In genomic region chr13:23979361-23980159, GRCh38 we compare ENCODE assay signal across 8 cellular contexts.
A peak's percentile ranks its signal among the peaks of the same experiment; 100 is the strongest.
DNase-seq lines count a peak whose midpoint lies in the region; ATAC-seq and TF ChIP-seq lines count a peak whose summit lies in the region.

No MANE protein-coding gene starts in this region.

- peaks cover 0 to 1% (median 0%) of the 10 kb centered on the region in 7 donors for H3K9me3 Mint-ChIP-seq in CD4-positive, CD25-positive, alpha-beta regulatory T cell
- H3K9me3 Mint-ChIP-seq in MCF 10A (ENCODE audit: unreplicated experiment), result no peaks in the 10 kb centered on the region

- POLR2A ChIA-PET in MCF 10A (lab: Yijun Ruan, JAX), result interaction anchor here (0.5 to 1.1 kb wide), 3 partner anchors 11 to 21 kb away, joined by 3 to 4 read pairs (median 3); no protein-coding TSS in a partner anchor

- peaks cover 5 to 15% (median 10%) of the 10 kb centered on the region in 4 donors for H3K4me1 Mint-ChIP-seq in CD4-positive, CD25-positive, alpha-beta regulatory T cell
- peaks cover 11% of the 10 kb centered on the region for H3K4me1 Mint-ChIP-seq in MCF 10A (ENCODE audit: insufficient read depth, unreplicated experiment)

- peaks cover 84% of the 10 kb centered on the region for H3K27me3 Mint-ChIP-seq in CD4-positive, CD25-positive, alpha-beta regulatory T cell
- no peaks in the 10 kb centered on the region for H3K27me3 Mint-ChIP-seq in MCF 10A (ENCODE audit: insufficient read depth, unreplicated experiment)

- peak overlapping the region; percentile 61 for H3K4me3 ChIP-seq in CD4-positive, CD25-positive, alpha-beta regulatory T cell (ENCODE audit: low read depth, low read length)
- H3K4me3 ChIP-seq in SJSA1, result peak overlapping the region; percentile 45

- peak overlapping the region in 2 of 3 donors; percentile 72 to 81 for H3K27ac Mint-ChIP-seq in CD4-positive, CD25-positive, alpha-beta regulatory T cell
- H3K27ac Mint-ChIP-seq in MCF 10A (ENCODE audit: low read depth, unreplicated experiment), result no peak overlapping the region

- no TSS peak for BruUV-seq in MCF 10A (replicated peaks; lab: Mats Ljungman, UMichigan)

- peak; percentile 3 to 15 (median 8) for DNase-seq in CD4-positive, CD25-positive, alpha-beta regulatory T cell
- peak; percentile 69 to 81 for DNase-seq in SJSA1 (ENCODE audit: low read depth in 1 of 2, low spot score in 2 of 2)
- peak; percentile 69 for DNase-seq in MCF 10A (ENCODE audit: unreplicated experiment)
- peak; percentile 27 to 92 (median 77) for DNase-seq in hypothalamus (lab: John Stamatoyannopoulos, UW)
- DNase-seq in putamen (ENCODE audit: low spot score), result peak; percentile 81
- DNase-seq in DMS153 (lab: John Stamatoyannopoulos, UW), result no peak

- ATAC-seq in CD4-positive, CD25-positive, alpha-beta regulatory T cell (ENCODE audit: low read depth in 2 of 2), result peak; percentile 14 to 28
- ATAC-seq in GM19043 (IDR thresholded peaks at IDR 0.05; ENCODE audit: low read depth, unreplicated experiment) (peak; percentile 70), HG03354 (IDR thresholded peaks at IDR 0.05; ENCODE audit: poor library complexity, severe bottlenecking, unreplicated experiment) (peak; percentile 73)

- H3K4me3 Mint-ChIP-seq in CD4-positive, CD25-positive, alpha-beta regulatory T cell, result peak overlapping the region; percentile 70 to 91 (median 82)
- peak overlapping the region; percentile 84 for H3K4me3 Mint-ChIP-seq in MCF 10A (ENCODE audit: unreplicated experiment)

- no peak for TF ChIP-seq CTCF in MCF 10A (IDR thresholded peaks at IDR 0.05; ENCODE audit: unreplicated experiment)

- no peaks in the 10 kb centered on the region for H3K9me3 ChIP-seq in CD4-positive, CD25-positive, alpha-beta regulatory T cell (ENCODE audit: control insufficient read depth in 2 of 2, low read length in 2 of 2)
- no peaks in the 10 kb centered on the region for H3K9me3 ChIP-seq in SJSA1 (replicated peaks)

- CTCF ChIA-PET in MCF 10A (lab: Yijun Ruan, JAX), result interaction anchor here (0.6 to 0.8 kb wide), 2 partner anchors 29 to 249 kb away, joined by 3 read pairs; no protein-coding TSS in a partner anchor

- H3K4me1 ChIP-seq in CD4-positive, CD25-positive, alpha-beta regulatory T cell (ENCODE audit: control insufficient read depth, insufficient read depth, low read length, poor library complexity, severe bottlenecking), result peaks cover 11% of the 10 kb centered on the region
- no peaks in the 10 kb centered on the region; the same call in 1 of the 2 replicates for H3K4me1 ChIP-seq in SJSA1 (replicated peaks)

- intact Hi-C loops in MCF 10A (cut with micrococcal nuclease), result no loop called here

- H3K36me3 Mint-ChIP-seq in CD4-positive, CD25-positive, alpha-beta regulatory T cell, result no peaks in the 10 kb centered on the region
- H3K36me3 Mint-ChIP-seq in MCF 10A (ENCODE audit: insufficient read depth, unreplicated experiment), result peaks cover 5% of the 10 kb centered on the region

- H3K27ac ChIP-seq in CD4-positive, CD25-positive, alpha-beta regulatory T cell (ENCODE audit: insufficient read depth, low read length, poor library complexity, severe bottlenecking), result no peak overlapping the region
- peak overlapping the region; percentile 60; the same call in 1 of the 2 replicates for H3K27ac ChIP-seq in SJSA1

- H3K27me3 ChIP-seq in CD4-positive, CD25-positive, alpha-beta regulatory T cell (ENCODE audit: control insufficient read depth, insufficient read depth, low read length), result peaks cover 28% of the 10 kb centered on the region
- H3K27me3 ChIP-seq in SJSA1 (replicated peaks), result no peaks in the 10 kb centered on the region

- H3K36me3 ChIP-seq in CD4-positive, CD25-positive, alpha-beta regulatory T cell (ENCODE audit: control insufficient read depth, insufficient read depth, low read length), result no peaks in the 10 kb centered on the region
- no peaks in the 10 kb centered on the region for H3K36me3 ChIP-seq in SJSA1

Comparison
In these comparisons a context has a peak if more than half of its experiments do, and no peak if none do; other contexts are left out.
1. ATAC-seq: peak in every context shown above with its lines; median percentile 73 in HG03354; 70 in GM19043; 21 in CD4-positive, CD25-positive, alpha-beta regulatory T cell.